9 cellular contexts compared by ENCODE assay signal in genomic region chr14:23512156-23512555, GRCh38. TPM values are rescaled to one million over a fixed set of nuclear protein-coding genes. Genes with fewer than 3 reads are reported as not detected.
DNase-seq lines count a peak whose midpoint lies in the region; ATAC-seq, FAIRE-seq and TF ChIP-seq lines count a peak whose summit lies in the region.
"Had no signal": no experiment of that assay in that cellular context is flagged by ENCODE, and none has a peak within 500 bp of the region (broad histone marks: within the 10 kb centered on the region; RNA-seq: fewer than 3 reads in every experiment).

No MANE protein-coding gene starts in this region.

- POLR2A ChIA-PET in SK-N-SH (lab: Yijun Ruan, JAX), result interaction anchor here (1.2 to 1.3 kb wide), 2 partner anchors 44 to 45 kb away, joined by 3 to 4 read pairs; no protein-coding TSS in a partner anchor
- POLR2A ChIA-PET in H1 (lab: Charles Lee; ENCODE audit: partially characterized antibody), result interaction anchor here (1.3 to 48.3 kb wide), 4 partner anchors 18 to 35 kb away, joined by 4 to 1523 read pairs (median 8); partner anchors contain the start of genes AP1G2, THTPA and ZFHX2

- H2BK5ac ChIP-seq in H1 (ENCODE audit: low read depth, low read length), result peak overlapping the region; percentile 57; the same call in 1 of the 2 replicates

- no peaks in the 10 kb centered on the region for H3K9me3 Mint-ChIP-seq in CD4-positive, CD25-positive, alpha-beta regulatory T cell
- no peaks in the 10 kb centered on the region for H3K9me3 Mint-ChIP-seq in neural progenitor cell
- H3K9me3 Mint-ChIP-seq: endodermal cell had no signal

- CTCF ChIA-PET in SK-N-SH (lab: Yijun Ruan, JAX), result interaction anchor here (0.6 to 4.2 kb wide), 9 partner anchors 16 to 55 kb away, joined by 3 to 40 read pairs (median 5); partner anchors contain the start of gene AP1G2
- CTCF ChIA-PET in H1 (lab: Charles Lee; ENCODE audit: partially characterized antibody), result interaction anchor here (1.4 to 70.5 kb wide), 6 partner anchors 11 to 41 kb away, joined by 4 to 2092 read pairs (median 8); partner anchors contain the start of genes AP1G2, NGDN, THTPA and ZFHX2

- no peak overlapping the region for H3K27ac ChIP-seq in CD4-positive, CD25-positive, alpha-beta regulatory T cell (ENCODE audit: insufficient read depth, low read length, poor library complexity, severe bottlenecking)
- H3K27ac ChIP-seq in SK-N-SH (ENCODE audit: low read depth in 2 of 2, low read length in 1 of 2) (peak overlapping the region in 1 of 2 experiments; percentile 63; a peak in 1 of 4 replicates), H1 (ENCODE audit: low read depth, low read length) (no peak overlapping the region), neural progenitor cell (no peak overlapping the region), brain microvascular endothelial cell (no peak overlapping the region)

- H3F3A ChIP-seq in SK-N-SH (replicated peaks; ENCODE audit: insufficient read depth), result no peaks in the 10 kb centered on the region
- no peaks in the 10 kb centered on the region for H3F3A ChIP-seq in neural progenitor cell (ENCODE audit: low read depth)

- no peak overlapping the region for H3K4me2 ChIP-seq in SK-N-SH
- no peak overlapping the region for H3K4me2 ChIP-seq in H1 (ENCODE audit: insufficient read depth in 1 of 2, low read depth in 2 of 2, low read length in 2 of 2)
- H3K4me2 ChIP-seq in neural progenitor cell, result no peak overlapping the region

- ATAC-seq in CD4-positive, CD25-positive, alpha-beta regulatory T cell (ENCODE audit: low read depth in 2 of 2), result no peak
- ATAC-seq in GM21825 (IDR thresholded peaks at IDR 0.05; ENCODE audit: unreplicated experiment), result no peak

- no peak for FAIRE-seq in H1 (lab: Jason Lieb, UNC)

- no peak overlapping the region for H3K23ac ChIP-seq in H1 (ENCODE audit: insufficient read length)

- no peak overlapping the region for H3K4ac ChIP-seq in H1 (replicated peaks; ENCODE audit: insufficient read length, low read depth, low read length)

- no peak overlapping the region for H3K4me3 ChIP-seq in CD4-positive, CD25-positive, alpha-beta regulatory T cell (ENCODE audit: low read depth, low read length)
- peak overlapping the region in 1 of 2 experiments; percentile 34; a peak in 2 of 4 replicates for H3K4me3 ChIP-seq in SK-N-SH (ENCODE audit: low read depth in 2 of 2, low read length in 1 of 2)
- H3K4me3 ChIP-seq in H1 (ENCODE audit: extremely low read depth in 1 of 4, insufficient read depth in 2 of 4, low read depth in 3 of 4, low read length in 4 of 4), result no peak overlapping the region
- no peak overlapping the region for H3K4me3 ChIP-seq in neural progenitor cell
- no peak overlapping the region for H3K4me3 ChIP-seq in brain microvascular endothelial cell (ENCODE audit: low read depth, low read length)

- no peaks in the 10 kb centered on the region for H3K27me3 ChIP-seq in CD4-positive, CD25-positive, alpha-beta regulatory T cell (ENCODE audit: control insufficient read depth, insufficient read depth, low read length)
- H3K27me3 ChIP-seq in SK-N-SH (ENCODE audit: insufficient read depth) (no peaks in the 10 kb centered on the region), H1 (replicated peaks in 1 of 4; ENCODE audit: control insufficient read depth in 3 of 4, extremely low read depth in 1 of 4, insufficient read depth in 3 of 4, low read length in 3 of 4) (peaks cover 0 to 4% (median 0%) of the 10 kb centered on the region in 4 experiments; a peak in 1 of 7 replicates), neural progenitor cell (no peaks in the 10 kb centered on the region), brain microvascular endothelial cell (replicated peaks) (no peaks in the 10 kb centered on the region)

- no peak overlapping the region for H3K56ac ChIP-seq in H1 (replicated peaks; ENCODE audit: insufficient read length, low read depth, low read length)

- TF ChIP-seq POLR2A in H1 (IDR thresholded peaks at IDR 0.05; ENCODE audit: control extremely low read depth in 1 of 2, low read depth in 2 of 2, low read length in 2 of 2), result no peak

- peak in 2 of 3 donors; percentile 5 to 21 for DNase-seq in CD4-positive, CD25-positive, alpha-beta regulatory T cell
- DNase-seq in NCI-H1092 treated with DMSO at 0.1 percent for 48 hours (lab: John Stamatoyannopoulos, UW) (peak; percentile 86), SK-N-SH (peak; percentile 77), H1 (ENCODE audit: low read depth in 1 of 2, low spot score in 2 of 2) (no peak), neural progenitor cell (ENCODE audit: low spot score) (no peak), brain microvascular endothelial cell (no peak), KG1 (lab: John Stamatoyannopoulos, UW) (no peak)
- DNase-seq: endodermal cell had no signal

- no peak overlapping the region for H2AK5ac ChIP-seq in H1 (ENCODE audit: low read depth, low read length)

- no peaks in the 10 kb centered on the region for H3K9me2 ChIP-seq in SK-N-SH

- H3K27me3 Mint-ChIP-seq in CD4-positive, CD25-positive, alpha-beta regulatory T cell, result peaks cover 4% of the 10 kb centered on the region
- peaks cover 4% of the 10 kb centered on the region for H3K27me3 Mint-ChIP-seq in neural progenitor cell (ENCODE audit: insufficient read depth, low read depth)

- WGBS in SK-N-SH (ENCODE audit: low lambda C conversion rate), result 10% methylated on average over 13 of the region's 13 CpGs
- WGBS in H1 (ENCODE audit: extremely low coverage in 1 of 2, insufficient coverage in 1 of 2, insufficient read length in 1 of 2, insufficient replicate concordance in 2 of 2, low coverage in 1 of 2, low lambda C conversion rate in 2 of 2, missing lambda C conversion rate in 1 of 2), 2 experiments, result 95% methylated on average over 9 of the region's 13 CpGs; no CpG with 5 or more reads in 1 of the 2 experiments

- peaks cover 14% of the 10 kb centered on the region for H3K36me3 Mint-ChIP-seq in CD4-positive, CD25-positive, alpha-beta regulatory T cell
- H3K36me3 Mint-ChIP-seq in neural progenitor cell, result no peaks in the 10 kb centered on the region

- no peaks in the 10 kb centered on the region for H3K9me3 ChIP-seq in CD4-positive, CD25-positive, alpha-beta regulatory T cell (ENCODE audit: control insufficient read depth in 2 of 2, low read length in 2 of 2)
- no peaks in the 10 kb centered on the region for H3K9me3 ChIP-seq in SK-N-SH
- H3K9me3 ChIP-seq in H1 (ENCODE audit: insufficient read depth in 2 of 2, low read depth in 1 of 2, low read length in 1 of 2), result no peaks in the 10 kb centered on the region
- H3K9me3 ChIP-seq in neural progenitor cell (ENCODE audit: low read depth), result no peaks in the 10 kb centered on the region

- H4K20me1 ChIP-seq in SK-N-SH (ENCODE audit: insufficient read depth) (no peaks in the 10 kb centered on the region), H1 (replicated peaks in 1 of 2; ENCODE audit: control insufficient read depth in 1 of 2, insufficient read depth in 2 of 2, low read length in 2 of 2) (no peaks in the 10 kb centered on the region), neural progenitor cell (ENCODE audit: low read depth) (no peaks in the 10 kb centered on the region)

- in situ Hi-C loops in brain microvascular endothelial cell (cut with HindIII; ENCODE audit: low pct_ligation_motif_present, low sequenced_read_pairs), result no loop called here

- peak overlapping the region in 2 of 4 donors; percentile 81 to 82 for H3K4me3 Mint-ChIP-seq in CD4-positive, CD25-positive, alpha-beta regulatory T cell
- H3K4me3 Mint-ChIP-seq in neural progenitor cell, result no peak overlapping the region
- H3K4me3 Mint-ChIP-seq: endodermal cell had no signal

- no peak overlapping the region for H2BK12ac ChIP-seq in H1 (ENCODE audit: low read depth, low read length)

- no peak for TF ChIP-seq RAD21 in SK-N-SH (IDR thresholded peaks at IDR 0.05; ENCODE audit: low read length)
- TF ChIP-seq RAD21 in H1 (IDR thresholded peaks at IDR 0.05 in 1 of 2, conservative IDR thresholded peaks at IDR 0.05 in 1 of 2; ENCODE audit: low read depth in 2 of 2, low read length in 2 of 2), result no peak

- no peak overlapping the region for H2BK20ac ChIP-seq in H1 (ENCODE audit: low read length)

- H3K4me1 ChIP-seq in CD4-positive, CD25-positive, alpha-beta regulatory T cell (ENCODE audit: control insufficient read depth, insufficient read depth, low read length, poor library complexity, severe bottlenecking), result no peaks in the 10 kb centered on the region
- peaks cover 0 to 38% of the 10 kb centered on the region in 2 experiments; a peak in 1 of 4 replicates for H3K4me1 ChIP-seq in SK-N-SH (ENCODE audit: control insufficient read depth in 1 of 2, insufficient read depth in 2 of 2, low read depth in 1 of 2, low read length in 1 of 2)
- H3K4me1 ChIP-seq in H1 (replicated peaks in 1 of 4; ENCODE audit: control insufficient read depth in 3 of 4, insufficient read depth in 4 of 4, low read length in 3 of 4), result peaks cover 0 to 5% (median 2%) of the 10 kb centered on the region in 4 experiments; a peak in 3 of 7 replicates
- no peaks in the 10 kb centered on the region for H3K4me1 ChIP-seq in neural progenitor cell

- no peaks in the 10 kb centered on the region for H3K79me1 ChIP-seq in H1 (ENCODE audit: low read depth, low read length)

- no peaks in the 10 kb centered on the region for H3K36me3 ChIP-seq in CD4-positive, CD25-positive, alpha-beta regulatory T cell (ENCODE audit: control insufficient read depth, insufficient read depth, low read length)
- H3K36me3 ChIP-seq in SK-N-SH (replicated peaks in 1 of 2; ENCODE audit: control insufficient read depth in 1 of 2, insufficient read depth in 2 of 2, low read length in 1 of 2) (no peaks in the 10 kb centered on the region), H1 (ENCODE audit: control insufficient read depth in 2 of 4, insufficient read depth in 4 of 4, low read length in 3 of 4) (no peaks in the 10 kb centered on the region), neural progenitor cell (no peaks in the 10 kb centered on the region), brain microvascular endothelial cell (replicated peaks) (no peaks in the 10 kb centered on the region)

- H3K4me1 Mint-ChIP-seq in CD4-positive, CD25-positive, alpha-beta regulatory T cell, result peaks cover 0 to 15% (median 3%) of the 10 kb centered on the region in 4 donors
- H3K4me1 Mint-ChIP-seq in neural progenitor cell, result no peaks in the 10 kb centered on the region

- H3K23me2 ChIP-seq in H1 (ENCODE audit: low read depth, low read length), result no peaks in the 10 kb centered on the region

- H2AFZ ChIP-seq in SK-N-SH (ENCODE audit: low read depth), result no peak overlapping the region
- no peak overlapping the region for H2AFZ ChIP-seq in H1 (ENCODE audit: low read length)
- H2AFZ ChIP-seq in neural progenitor cell (replicated peaks), result no peak overlapping the region

- H3K14ac ChIP-seq in H1 (ENCODE audit: insufficient read length), result no peak overlapping the region

- peak overlapping the region in 2 of 3 donors; percentile 47 to 84 for H3K27ac Mint-ChIP-seq in CD4-positive, CD25-positive, alpha-beta regulatory T cell
- H3K27ac Mint-ChIP-seq in neural progenitor cell, result no peak overlapping the region
- H3K27ac Mint-ChIP-seq: endodermal cell had no signal

- TF ChIP-seq CTCF in SK-N-SH (IDR thresholded peaks at IDR 0.05), result no peak
- TF ChIP-seq CTCF in H1 (IDR thresholded peaks at IDR 0.05; ENCODE audit: control extremely low read depth in 1 of 3, insufficient read depth in 1 of 3, low read depth in 1 of 3, low read length in 3 of 3), result no peak
- TF ChIP-seq CTCF in neural progenitor cell (IDR thresholded peaks at IDR 0.05), result no peak
- TF ChIP-seq CTCF in brain microvascular endothelial cell (IDR thresholded peaks at IDR 0.05; ENCODE audit: low read depth, low read length, missing control alignments), result no peak

- no peak overlapping the region for H4K91ac ChIP-seq in H1 (replicated peaks; ENCODE audit: insufficient read length, low read length)

- H4K8ac ChIP-seq in H1 (ENCODE audit: extremely low read depth, insufficient read depth, low read length), result no peak overlapping the region

- H2BK15ac ChIP-seq in H1 (ENCODE audit: low read length), result no peak overlapping the region

- no peaks in the 10 kb centered on the region for H3K79me2 ChIP-seq in SK-N-SH (ENCODE audit: insufficient read depth)
- no peaks in the 10 kb centered on the region for H3K79me2 ChIP-seq in H1 (ENCODE audit: control insufficient read depth in 1 of 2, insufficient read depth in 2 of 2, low read length in 2 of 2)
- H3K79me2 ChIP-seq in neural progenitor cell (ENCODE audit: low read depth), result no peaks in the 10 kb centered on the region

- no peak overlapping the region for H4K5ac ChIP-seq in H1 (ENCODE audit: insufficient read length, low read depth, low read length)

- no peak overlapping the region for H3K18ac ChIP-seq in H1 (ENCODE audit: extremely low read depth, low read length)

- H2BK120ac ChIP-seq in H1 (replicated peaks; ENCODE audit: low read depth, low read length), result no peak overlapping the region

- TF ChIP-seq EP300 in SK-N-SH (IDR thresholded peaks at IDR 0.05; ENCODE audit: borderline replicate concordance in 1 of 2, low read depth in 1 of 2, low read length in 1 of 2) (no peak), H1 (IDR thresholded peaks at IDR 0.05; ENCODE audit: borderline replicate concordance in 1 of 2, low read depth in 2 of 2, low read length in 2 of 2) (no peak)

- no peak overlapping the region for H3K9ac ChIP-seq in SK-N-SH
- no peak overlapping the region for H3K9ac ChIP-seq in H1 (replicated peaks in 1 of 4; ENCODE audit: extremely low read depth in 1 of 4, low read depth in 3 of 4, low read length in 3 of 4)
- no peak overlapping the region for H3K9ac ChIP-seq in neural progenitor cell

RNA-seq across cellular contexts. Expression of gene ZFHX2, which starts 39.4 kb away (rescaled TPM):
- 0.42 TPM for total RNA-seq in CD4-positive, CD25-positive, alpha-beta regulatory T cell
- not detected for polyA plus RNA-seq in CD4-positive, CD25-positive, alpha-beta regulatory T cell
- polyA plus RNA-seq in SK-N-SH (2012; rRNA removed) (0.28 and 0.77 TPM in 2 replicates), H1 (2011; rRNA removed) (2.7 and 3.7 TPM in 2 replicates)
- polyA plus RNA-seq in SK-N-SH (2012; cell fraction: cytosol; rRNA removed), result 0.39 and 0.42 TPM in 2 replicates
- 2.1 and 2.9 TPM in 2 replicates for polyA plus RNA-seq in SK-N-SH (2012; cell fraction: nucleus; rRNA removed)
- total RNA-seq in H1 (2021; fragmentation: NEBNext Ultra II Directional; extraction: Animal tissue kit (Norgen Biotek cat#: 25700)), result 27.0 and 28.6 TPM in 2 replicates
- 1.7 TPM for polyA plus RNA-seq in H1 (2011; cell fraction: cytosol; rRNA removed)
- polyA plus RNA-seq in H1 (2011; cell fraction: nucleus; rRNA removed), result 7.3 TPM
- polyA plus RNA-seq in H1 (2012, experiment 1 of 2), result 14.7 to 22.4 TPM (median 19.8 TPM) in 4 replicates
- 7.9 TPM for polyA plus RNA-seq in H1 (2012, experiment 2 of 2)
- 13.2 TPM for polyA plus RNA-seq in H1 (2013, experiment 1 of 2)
- polyA plus RNA-seq in H1 (2013, experiment 2 of 2), result 12.1 TPM
- 6.0 and 8.5 TPM in 2 replicates for polyA minus RNA-seq in H1 (2011; rRNA and poly(A)+ RNA removed)
- 15.5 TPM for polyA minus RNA-seq in H1 (2011; cell fraction: cytosol; rRNA and poly(A)+ RNA removed)
- 13.7 TPM for polyA minus RNA-seq in H1 (2011; cell fraction: nucleus; rRNA and poly(A)+ RNA removed)
- total RNA-seq in neural progenitor cell (ENCODE audit: low replicate concordance), result 0.90 and 2.2 TPM in 2 replicates

RNA-seq across cellular contexts. Expression of gene NGDN, which starts 42.7 kb away (rescaled TPM):
- 102 TPM for total RNA-seq in CD4-positive, CD25-positive, alpha-beta regulatory T cell
- polyA plus RNA-seq in CD4-positive, CD25-positive, alpha-beta regulatory T cell, result 10 to 100 TPM; 77.1 to 90.8 (median 84.8) TPM
- polyA plus RNA-seq in SK-N-SH (2012; rRNA removed) (64.3 and 85.9 TPM in 2 replicates), H1 (2011; rRNA removed) (22.4 and 39.8 TPM in 2 replicates)
- polyA plus RNA-seq in SK-N-SH (2012; cell fraction: cytosol; rRNA removed), result 76.1 and 82.9 TPM in 2 replicates
- polyA plus RNA-seq in SK-N-SH (2012; cell fraction: nucleus; rRNA removed), result 65.1 and 116 TPM in 2 replicates
- 48.8 and 56.0 TPM in 2 replicates for total RNA-seq in H1 (2021; fragmentation: NEBNext Ultra II Directional; extraction: Animal tissue kit (Norgen Biotek cat#: 25700))
- 65.2 TPM for polyA plus RNA-seq in H1 (2011; cell fraction: cytosol; rRNA removed)
- polyA plus RNA-seq in H1 (2011; cell fraction: nucleus; rRNA removed), result 25.3 TPM
- 54.0 to 81.0 TPM (median 68.1 TPM) in 4 replicates for polyA plus RNA-seq in H1 (2012, experiment 1 of 2)
- polyA plus RNA-seq in H1 (2012, experiment 2 of 2), result 8.9 TPM
- polyA plus RNA-seq in H1 (2013, experiment 1 of 2), result 78.2 TPM
- 73.8 TPM for polyA plus RNA-seq in H1 (2013, experiment 2 of 2)
- 32.5 and 41.8 TPM in 2 replicates for polyA minus RNA-seq in H1 (2011; rRNA and poly(A)+ RNA removed)
- polyA minus RNA-seq in H1 (2011; cell fraction: cytosol; rRNA and poly(A)+ RNA removed), result 12.8 TPM
- 35.4 TPM for polyA minus RNA-seq in H1 (2011; cell fraction: nucleus; rRNA and poly(A)+ RNA removed)
- total RNA-seq in neural progenitor cell (ENCODE audit: low replicate concordance), result 51.1 and 60.1 TPM in 2 replicates

RNA-seq across cellular contexts. Expression of gene THTPA, which starts 43.9 kb away (rescaled TPM):
- 7.6 TPM for total RNA-seq in CD4-positive, CD25-positive, alpha-beta regulatory T cell
- polyA plus RNA-seq in CD4-positive, CD25-positive, alpha-beta regulatory T cell, result 10 to 100 TPM in 3 of 4 donors, 1 to 10 TPM in 1; 7.5 to 14.6 (median 12.4) TPM
- 15.5 and 16.3 TPM in 2 replicates for polyA plus RNA-seq in SK-N-SH (2012; rRNA removed)
- 7.5 and 9.0 TPM in 2 replicates for polyA plus RNA-seq in SK-N-SH (2012; cell fraction: cytosol; rRNA removed)
- 43.9 and 56.7 TPM in 2 replicates for polyA plus RNA-seq in SK-N-SH (2012; cell fraction: nucleus; rRNA removed)
- 14.8 and 16.6 TPM in 2 replicates for total RNA-seq in H1 (2021; fragmentation: NEBNext Ultra II Directional; extraction: Animal tissue kit (Norgen Biotek cat#: 25700))
- polyA plus RNA-seq in H1 (2011; rRNA removed), result 19.0 and 23.4 TPM in 2 replicates
- 16.2 TPM for polyA plus RNA-seq in H1 (2011; cell fraction: cytosol; rRNA removed)
- polyA plus RNA-seq in H1 (2011; cell fraction: nucleus; rRNA removed), result 16.0 TPM
- polyA plus RNA-seq in H1 (2012, experiment 1 of 2), result 14.7 to 21.8 TPM (median 19.2 TPM) in 4 replicates
- polyA plus RNA-seq in H1 (2012, experiment 2 of 2), result 25.1 TPM
- 7.0 TPM for polyA plus RNA-seq in H1 (2013, experiment 1 of 2)
- 8.4 TPM for polyA plus RNA-seq in H1 (2013, experiment 2 of 2)
- polyA minus RNA-seq in H1 (2011; rRNA and poly(A)+ RNA removed), result 16.4 and 30.4 TPM in 2 replicates
- 6.2 TPM for polyA minus RNA-seq in H1 (2011; cell fraction: cytosol; rRNA and poly(A)+ RNA removed)
- polyA minus RNA-seq in H1 (2011; cell fraction: nucleus; rRNA and poly(A)+ RNA removed), result 14.0 TPM
- total RNA-seq in neural progenitor cell (ENCODE audit: low replicate concordance), result 7.7 and 17.0 TPM in 2 replicates

RNA-seq across cellular contexts. Expression of gene AP1G2, which starts 55.4 kb away (rescaled TPM):
- 329 TPM for total RNA-seq in CD4-positive, CD25-positive, alpha-beta regulatory T cell
- polyA plus RNA-seq in CD4-positive, CD25-positive, alpha-beta regulatory T cell, result 10 to 100 TPM; 56.1 to 84.9 (median 76.4) TPM
- polyA plus RNA-seq in SK-N-SH (2012; rRNA removed) (88.3 and 114 TPM in 2 replicates), H1 (2011; rRNA removed) (134 and 162 TPM in 2 replicates)
- 12.5 and 18.4 TPM in 2 replicates for polyA plus RNA-seq in SK-N-SH (2012; cell fraction: cytosol; rRNA removed)
- polyA plus RNA-seq in SK-N-SH (2012; cell fraction: nucleus; rRNA removed), result 850 and 900 TPM in 2 replicates
- total RNA-seq in H1 (2021; fragmentation: NEBNext Ultra II Directional; extraction: Animal tissue kit (Norgen Biotek cat#: 25700)), result 70.1 and 70.9 TPM in 2 replicates
- 149 TPM for polyA plus RNA-seq in H1 (2011; cell fraction: cytosol; rRNA removed)
- polyA plus RNA-seq in H1 (2011; cell fraction: nucleus; rRNA removed), result 1,259 TPM
- polyA plus RNA-seq in H1 (2012, experiment 1 of 2), result 88.4 to 117 TPM (median 102 TPM) in 4 replicates
- 65.4 TPM for polyA plus RNA-seq in H1 (2012, experiment 2 of 2)
- polyA plus RNA-seq in H1 (2013, experiment 1 of 2), result 65.1 TPM
- polyA plus RNA-seq in H1 (2013, experiment 2 of 2), result 60.0 TPM
- polyA minus RNA-seq in H1 (2011; rRNA and poly(A)+ RNA removed), result 116 and 124 TPM in 2 replicates
- 57.8 TPM for polyA minus RNA-seq in H1 (2011; cell fraction: cytosol; rRNA and poly(A)+ RNA removed)
- 206 TPM for polyA minus RNA-seq in H1 (2011; cell fraction: nucleus; rRNA and poly(A)+ RNA removed)
- 65.4 and 126 TPM in 2 replicates for total RNA-seq in neural progenitor cell (ENCODE audit: low replicate concordance)

Comparison
In these comparisons a context has a peak if more than half of its experiments do, and no peak if none do; other contexts are left out.
1. DNase-seq: peak in CD4-positive, CD25-positive, alpha-beta regulatory T cell (2 of 3), NCI-H1092 treated with DMSO at 0.1 percent for 48 hours (single experiment) and SK-N-SH (single experiment); none in H1 (0 of 2), neural progenitor cell (single experiment), brain microvascular endothelial cell (single experiment) and KG1 (single experiment).